Comparison of ENCODE assay signal across 8 cellular contexts in the genomic region with DNA sequence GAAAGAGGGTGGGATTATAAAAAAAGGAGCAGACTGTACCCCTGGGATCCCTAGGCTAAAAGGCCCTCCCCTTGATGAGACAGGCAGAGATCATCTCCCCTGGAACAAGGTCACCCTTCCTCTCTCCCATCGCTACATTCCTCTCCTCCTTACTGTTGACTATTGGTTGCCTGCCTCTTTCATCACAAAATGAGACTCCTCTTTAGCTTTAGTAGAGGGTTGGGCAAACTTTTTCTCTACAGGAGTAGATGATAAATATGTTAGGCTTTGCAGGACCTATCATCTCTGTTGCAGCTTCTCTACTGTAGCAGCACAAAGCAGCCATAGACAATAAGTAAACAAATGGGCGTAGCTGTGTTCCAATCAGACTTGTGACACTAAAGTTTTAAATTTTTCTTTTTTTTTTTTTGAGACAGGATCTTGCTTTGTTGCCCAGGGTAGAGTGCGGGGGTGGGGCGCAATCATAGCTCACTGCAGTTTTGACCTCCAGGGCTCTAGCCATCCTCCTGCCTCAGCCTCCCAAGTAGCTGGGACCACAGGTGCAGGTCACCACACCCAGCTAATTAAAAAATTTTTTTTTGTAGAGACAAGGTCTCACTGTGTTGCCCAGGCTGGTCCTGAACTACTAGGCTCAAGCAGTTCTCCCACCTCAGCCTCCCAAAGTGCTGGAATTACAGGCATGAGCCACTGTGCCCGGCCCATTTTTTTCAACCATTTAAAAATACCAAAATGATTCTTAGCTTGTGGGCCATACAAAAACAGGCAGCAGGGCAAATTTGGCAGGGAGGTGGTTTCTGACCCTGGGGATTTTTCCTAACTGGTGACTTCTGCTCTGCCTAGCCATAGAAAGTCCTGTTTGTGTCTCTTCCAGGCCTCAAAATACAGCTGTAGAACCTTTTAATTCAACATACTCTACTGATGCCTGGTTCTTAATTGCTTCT. TPM values are rescaled to one million over a fixed set of nuclear protein-coding genes. Genes with fewer than 3 reads are reported as not detected.
DNase-seq lines count a peak whose midpoint lies in the region; ATAC-seq and TF ChIP-seq lines count a peak whose summit lies in the region.

No MANE protein-coding gene starts in this region.

- H3K9me3 ChIP-seq in sigmoid colon: no peaks in the 10 kb centered on the region

- TF ChIP-seq POLR2A in sigmoid colon (IDR thresholded peaks at IDR 0.05): no peak

- no peaks in the 10 kb centered on the region for H3K36me3 ChIP-seq in sigmoid colon

- ATAC-seq in GM19397 (IDR thresholded peaks at IDR 0.05; ENCODE audit: unreplicated experiment): no peak
- no peak for ATAC-seq in HG03565 (IDR thresholded peaks at IDR 0.05; ENCODE audit: unreplicated experiment)

- WGBS in sigmoid colon, 2 donors: 61 to 63% methylated on average over 5 of the region's 5 CpGs

- intact Hi-C loops in sigmoid colon (cut with DNase I): loop anchor here (5.0 to 10.0 kb wide), 4 partner anchors 130 to 412 kb away; a partner anchor contains a TSS

- H3K4me1 ChIP-seq in sigmoid colon: peaks cover 0 to 95% (median 89%) of the 10 kb centered on the region in 4 donors

- peak overlapping the region; percentile 100 for H3K27ac ChIP-seq in VCaP
- H3K27ac ChIP-seq in sigmoid colon: peak overlapping the region; percentile 95 to 99 (median 98)

- no peaks in the 10 kb centered on the region for H3K27me3 ChIP-seq in sigmoid colon

- TF ChIP-seq CTCF in GM12864 (IDR thresholded peaks at IDR 0.05; ENCODE audit: low read depth, low read length, missing control alignments) (no peak), VCaP (conservative IDR thresholded peaks at IDR 0.05) (no peak), sigmoid colon (IDR thresholded peaks at IDR 0.05) (no peak)

- no peak for TF ChIP-seq EP300 in sigmoid colon (IDR thresholded peaks at IDR 0.05)

- H3K4me3 ChIP-seq in GM12864 (ENCODE audit: low read depth, low read length) (peak overlapping the region; percentile 8; the same call in 1 of the 2 replicates), sigmoid colon (no peak overlapping the region)

- no peak for DNase-seq in GM12864 (ENCODE audit: low read depth)
- DNase-seq in fibroblast of gingiva (ENCODE audit: low read depth): peak; percentile 52
- peak; percentile 68 for DNase-seq in sigmoid colon
- DNase-seq in retina: no peak
- no peak for DNase-seq in stimulated activated CD4-positive, alpha-beta T cell treated with anti-CD3 and anti-CD28 coated beads, Interleukin-2, amount 100 ng/mL, for 24 hours

RNA-seq across cellular contexts. Expression of a gene that starts 15.1 kb away (rescaled TPM):
- 100 to 1,000 TPM; 159 to 352 (median 212) TPM for total RNA-seq in sigmoid colon
- 100 to 1,000 TPM; 119 to 194 (median 153) TPM for polyA plus RNA-seq in sigmoid colon

RNA-seq across cellular contexts. Expression of a gene that starts 15.1 kb away (rescaled TPM):
- 10 to 100 TPM; 14.6 to 36.0 (median 24.3) TPM for total RNA-seq in sigmoid colon
- polyA plus RNA-seq in sigmoid colon: 10 to 100 TPM in 1 of 3 donors, 1 to 10 TPM in 2; 2.1 to 14.0 (median 4.8) TPM

RNA-seq across cellular contexts. Expression of a gene that starts 48.8 kb away (rescaled TPM):
- total RNA-seq in sigmoid colon: not detected
- under 1 TPM in 1 of 3 donors, not detected in 2; 0.35 TPM for polyA plus RNA-seq in sigmoid colon

RNA-seq across cellular contexts. Expression of a gene that starts 56.4 kb away (rescaled TPM):
- total RNA-seq in sigmoid colon: 10 to 100 TPM in 3 of 4 donors, 1 to 10 TPM in 1; 9.2 to 23.8 (median 13.8) TPM
- 1 to 10 TPM; 2.1 to 8.7 (median 3.0) TPM for polyA plus RNA-seq in sigmoid colon

Comparison
In these comparisons a context has a peak if more than half of its experiments do, and no peak if none do; other contexts are left out.
1. DNase-seq: peak in fibroblast of gingiva (single experiment) and sigmoid colon (single experiment); none in GM12864 (single experiment), retina (single experiment) and stimulated activated CD4-positive, alpha-beta T cell treated with anti-CD3 and anti-CD28 coated beads, Interleukin-2, amount 100 ng/mL, for 24 hours (0 of 2).